2 cellular contexts compared by ENCODE assay signal in the genomic region with DNA sequence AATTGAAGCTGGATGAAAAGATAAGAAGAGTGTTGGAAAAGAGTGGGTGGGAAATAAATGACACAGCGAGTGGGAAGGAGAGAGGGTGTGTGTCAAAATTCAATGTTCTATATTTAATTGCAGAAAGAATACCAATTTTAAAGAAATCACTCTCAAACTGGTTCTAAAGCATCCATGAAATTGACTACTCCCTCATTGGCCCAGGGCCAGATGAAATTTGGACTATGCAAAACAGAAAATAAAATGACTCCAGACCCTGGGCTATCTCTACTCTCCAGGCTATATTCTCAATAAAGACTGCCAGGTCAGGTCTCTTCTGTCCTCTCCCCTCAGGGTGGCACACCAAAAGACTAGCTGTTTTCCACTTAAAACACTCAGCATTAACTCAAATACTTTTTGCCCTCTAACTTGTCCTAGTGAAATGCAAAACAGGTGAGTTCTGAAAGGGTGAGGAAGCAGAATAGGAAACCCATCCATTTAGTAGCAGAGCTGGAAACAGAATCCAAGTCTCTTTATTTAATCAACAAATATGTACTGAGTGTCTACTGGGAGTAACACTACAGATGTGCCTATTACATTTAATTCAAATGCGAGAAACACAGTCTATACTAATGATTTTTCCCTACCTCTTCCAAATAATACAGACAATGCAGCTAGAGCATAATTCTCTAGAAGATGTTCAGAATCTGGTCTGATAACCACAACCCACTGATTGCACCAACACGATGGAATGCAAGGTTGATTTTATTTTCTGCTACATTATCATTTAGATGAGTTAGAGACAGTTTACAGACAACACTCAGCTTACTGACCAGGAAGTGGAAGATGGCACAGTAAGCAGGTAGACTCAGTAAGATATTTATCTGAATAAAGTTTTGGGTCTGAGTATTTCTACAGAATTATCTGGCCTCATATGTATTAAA.
A peak's percentile ranks its signal among the peaks of the same experiment; 100 is the strongest.
TF ChIP-seq lines count a peak whose summit lies in the region.

No MANE protein-coding gene starts in this region.

TF ChIP-seq in HEK293, 187 proteins besides CTCF, POLR2A, EP300 and RAD21:
- TF ChIP-seq EGR2 (tag by site-specific recombination; IDR thresholded peaks at IDR 0.05; ENCODE audit: low read depth) (peak; percentile 36; the same call in 1 of the 2 replicates), ZNF768 (tag by site-specific recombination; IDR thresholded peaks at IDR 0.05) (no peak), ZNF114 (tag by site-specific recombination; IDR thresholded peaks at IDR 0.05) (no peak), ZNF248 (tag by site-specific recombination; IDR thresholded peaks at IDR 0.05) (no peak)

TF ChIP-seq in HepG2, 621 proteins besides CTCF, POLR2A, EP300 and RAD21:
- no peak for TF ChIP-seq ZFP62 (CRISPR knock-in tag; IDR thresholded peaks at IDR 0.05)
- TF ChIP-seq, protein P1, sequence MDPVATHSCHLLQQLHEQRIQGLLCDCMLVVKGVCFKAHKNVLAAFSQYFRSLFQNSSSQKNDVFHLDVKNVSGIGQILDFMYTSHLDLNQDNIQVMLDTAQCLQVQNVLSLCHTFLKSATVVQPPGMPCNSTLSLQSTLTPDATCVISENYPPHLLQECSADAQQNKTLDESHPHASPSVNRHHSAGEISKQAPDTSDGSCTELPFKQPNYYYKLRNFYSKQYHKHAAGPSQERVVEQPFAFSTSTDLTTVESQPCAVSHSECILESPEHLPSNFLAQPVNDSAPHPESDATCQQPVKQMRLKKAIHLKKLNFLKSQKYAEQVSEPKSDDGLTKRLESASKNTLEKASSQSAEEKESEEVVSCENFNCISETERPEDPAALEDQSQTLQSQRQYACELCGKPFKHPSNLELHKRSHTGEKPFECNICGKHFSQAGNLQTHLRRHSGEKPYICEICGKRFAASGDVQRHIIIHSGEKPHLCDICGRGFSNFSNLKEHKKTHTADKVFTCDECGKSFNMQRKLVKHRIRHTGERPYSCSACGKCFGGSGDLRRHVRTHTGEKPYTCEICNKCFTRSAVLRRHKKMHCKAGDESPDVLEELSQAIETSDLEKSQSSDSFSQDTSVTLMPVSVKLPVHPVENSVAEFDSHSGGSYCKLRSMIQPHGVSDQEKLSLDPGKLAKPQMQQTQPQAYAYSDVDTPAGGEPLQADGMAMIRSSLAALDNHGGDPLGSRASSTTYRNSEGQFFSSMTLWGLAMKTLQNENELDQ (CRISPR knock-in tag; IDR thresholded peaks at IDR 0.05; ENCODE audit: borderline replicate concordance), result no peak
- peak; percentile 25; the same call in 1 of the 2 replicates for TF ChIP-seq HNF4A (CRISPR knock-in tag; IDR thresholded peaks at IDR 0.05)
- TF ChIP-seq ZMYM3 (CRISPR knock-in tag; IDR thresholded peaks at IDR 0.05), result no peak
- 0 out of 2 replicates have a peak, but pooled peaks have one; percentile 7 for TF ChIP-seq MED1 (CRISPR knock-in tag; IDR thresholded peaks at IDR 0.05)
- TF ChIP-seq ZNF317 (CRISPR knock-in tag; IDR thresholded peaks at IDR 0.05), result peak; percentile 77
- TF ChIP-seq ASH2L (IDR thresholded peaks at IDR 0.05; ENCODE audit: insufficient read length, low read depth, low read length), result peak; percentile 27
- TF ChIP-seq KLF12 (CRISPR knock-in tag; IDR thresholded peaks at IDR 0.05; ENCODE audit: borderline replicate concordance), result 0 out of 2 replicates have a peak, but pooled peaks have one; percentile 28
- 0 out of 2 replicates have a peak, but pooled peaks have one; percentile 14 for TF ChIP-seq IRF2 (CRISPR knock-in tag; IDR thresholded peaks at IDR 0.05)
- TF ChIP-seq, protein P2, sequence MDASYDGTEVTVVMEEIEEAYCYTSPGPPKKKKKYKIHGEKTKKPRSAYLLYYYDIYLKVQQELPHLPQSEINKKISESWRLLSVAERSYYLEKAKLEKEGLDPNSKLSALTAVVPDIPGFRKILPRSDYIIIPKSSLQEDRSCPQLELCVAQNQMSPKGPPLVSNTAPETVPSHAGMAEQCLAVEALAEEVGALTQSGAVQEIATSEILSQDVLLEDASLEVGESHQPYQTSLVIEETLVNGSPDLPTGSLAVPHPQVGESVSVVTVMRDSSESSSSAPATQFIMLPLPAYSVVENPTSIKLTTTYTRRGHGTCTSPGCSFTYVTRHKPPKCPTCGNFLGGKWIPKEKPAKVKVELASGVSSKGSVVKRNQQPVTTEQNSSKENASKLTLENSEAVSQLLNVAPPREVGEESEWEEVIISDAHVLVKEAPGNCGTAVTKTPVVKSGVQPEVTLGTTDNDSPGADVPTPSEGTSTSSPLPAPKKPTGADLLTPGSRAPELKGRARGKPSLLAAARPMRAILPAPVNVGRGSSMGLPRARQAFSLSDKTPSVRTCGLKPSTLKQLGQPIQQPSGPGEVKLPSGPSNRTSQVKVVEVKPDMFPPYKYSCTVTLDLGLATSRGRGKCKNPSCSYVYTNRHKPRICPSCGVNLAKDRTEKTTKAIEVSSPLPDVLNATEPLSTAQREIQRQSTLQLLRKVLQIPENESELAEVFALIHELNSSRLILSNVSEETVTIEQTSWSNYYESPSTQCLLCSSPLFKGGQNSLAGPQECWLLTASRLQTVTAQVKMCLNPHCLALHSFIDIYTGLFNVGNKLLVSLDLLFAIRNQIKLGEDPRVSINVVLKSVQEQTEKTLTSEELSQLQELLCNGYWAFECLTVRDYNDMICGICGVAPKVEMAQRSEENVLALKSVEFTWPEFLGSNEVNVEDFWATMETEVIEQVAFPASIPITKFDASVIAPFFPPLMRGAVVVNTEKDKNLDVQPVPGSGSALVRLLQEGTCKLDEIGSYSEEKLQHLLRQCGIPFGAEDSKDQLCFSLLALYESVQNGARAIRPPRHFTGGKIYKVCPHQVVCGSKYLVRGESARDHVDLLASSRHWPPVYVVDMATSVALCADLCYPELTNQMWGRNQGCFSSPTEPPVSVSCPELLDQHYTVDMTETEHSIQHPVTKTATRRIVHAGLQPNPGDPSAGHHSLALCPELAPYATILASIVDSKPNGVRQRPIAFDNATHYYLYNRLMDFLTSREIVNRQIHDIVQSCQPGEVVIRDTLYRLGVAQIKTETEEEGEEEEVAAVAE (CRISPR knock-in tag; IDR thresholded peaks at IDR 0.05; ENCODE audit: borderline replicate concordance), result no peak
- no peak for TF ChIP-seq ZNF589 (CRISPR knock-in tag; conservative IDR thresholded peaks at IDR 0.05)
- TF ChIP-seq, protein P3, sequence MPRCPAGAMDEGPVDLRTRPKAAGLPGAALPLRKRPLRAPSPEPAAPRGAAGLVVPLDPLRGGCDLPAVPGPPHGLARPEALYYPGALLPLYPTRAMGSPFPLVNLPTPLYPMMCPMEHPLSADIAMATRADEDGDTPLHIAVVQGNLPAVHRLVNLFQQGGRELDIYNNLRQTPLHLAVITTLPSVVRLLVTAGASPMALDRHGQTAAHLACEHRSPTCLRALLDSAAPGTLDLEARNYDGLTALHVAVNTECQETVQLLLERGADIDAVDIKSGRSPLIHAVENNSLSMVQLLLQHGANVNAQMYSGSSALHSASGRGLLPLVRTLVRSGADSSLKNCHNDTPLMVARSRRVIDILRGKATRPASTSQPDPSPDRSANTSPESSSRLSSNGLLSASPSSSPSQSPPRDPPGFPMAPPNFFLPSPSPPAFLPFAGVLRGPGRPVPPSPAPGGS (CRISPR knock-in tag; IDR thresholded peaks at IDR 0.05), result no peak
